In genomic region chr18:57759650-57760049, GRCh38 we compare ENCODE assay signal across 26 cellular contexts. TPM values are rescaled to one million over a fixed set of nuclear protein-coding genes. Genes with fewer than 3 reads are reported as not detected.
A peak's percentile ranks its signal among the peaks of the same experiment; 100 is the strongest.
DNase-seq lines count a peak whose midpoint lies in the region; ATAC-seq, FAIRE-seq and TF ChIP-seq lines count a peak whose summit lies in the region.
"Had no signal": no experiment of that assay in that cellular context is flagged by ENCODE, and none has a peak within 500 bp of the region (broad histone marks: within the 10 kb centered on the region; RNA-seq: fewer than 3 reads in every experiment).

No MANE protein-coding gene starts in this region.

- peak; percentile 57 for FAIRE-seq in GM12878 (lab: Jason Lieb, UNC)
- FAIRE-seq in GM12892 (lab: Jason Lieb, UNC) = no peak
- FAIRE-seq: bronchial epithelial cell had no signal

- POLR2A ChIA-PET in GM12878 (lab: Charles Lee) = interaction anchor here (0.6 kb wide), 2 partner anchors 148 to 855 kb away, joined by 3 to 4 read pairs; no protein-coding TSS in a partner anchor

- peak; percentile 81 for DNase-seq in ACHN
- peak; percentile 71 for DNase-seq in MV-4-11 (lab: John Stamatoyannopoulos, UW)
- no peak for DNase-seq in GM12878 (ENCODE audit: low read depth, low spot score)
- DNase-seq in iris pigment epithelial cell (ENCODE audit: low read depth) = peak; percentile 77
- no peak for DNase-seq in GM12892 (ENCODE audit: insufficient read length)
- no peak for DNase-seq in activated naive CD4-positive, alpha-beta T cell treated with anti-CD3 and anti-CD28 coated beads, Interleukin-2, amount 50 U/mL, for 16 hours
- DNase-seq in occipital lobe (lab: John Stamatoyannopoulos, UW) = no peak
- no peak for DNase-seq in NCI-H1436 (lab: John Stamatoyannopoulos, UW)
- DNase-seq: activated B cell treated with CpG ODN at 0.5 μM for 24 hours; activated CD4-positive, alpha-beta T cell treated with anti-CD3 and anti-CD28 coated beads, Interleukin-2, amount 50 U/mL, for 4 hours; activated effector memory CD4-positive, alpha-beta T cell treated with Interleukin-2 at 50 U/mL for 16 hours; DND-41; dorsolateral prefrontal cortex; GOT3; naive thymus-derived CD8-positive, alpha-beta T cell; NCI-H1417 treated with DMSO at 0.1 percent for 48 hours; NCI-H510A treated with DMSO at 0.1 percent for 48 hours; retina; stimulated activated naive CD4-positive, alpha-beta T cell; T-helper 9 cell had no signal

- no peak overlapping the region for H2AFZ ChIP-seq in GM12878 (ENCODE audit: control insufficient read depth, low read depth, low read length)

- H3K4me2 ChIP-seq in GM12878 (ENCODE audit: control insufficient read depth, insufficient read depth) = no peak overlapping the region
- H3K4me2 ChIP-seq: BLaER1, smooth muscle cell had no signal

- TF ChIP-seq POLR2A in GM12878 (IDR thresholded peaks at IDR 0.05; ENCODE audit: low read depth, low read length) = no peak
- TF ChIP-seq POLR2A in GM12892 (IDR thresholded peaks at IDR 0.05; ENCODE audit: low read depth, low read length) = no peak

- TF ChIP-seq RAD21 in GM12878 (IDR thresholded peaks at IDR 0.05; ENCODE audit: insufficient read depth, low read depth, low read length) = no peak

- no peak overlapping the region for H3K9ac ChIP-seq in GM12878 (ENCODE audit: control insufficient read depth, insufficient read depth, low read length)
- H3K9ac ChIP-seq: BLaER1 had no signal

- BruUV-seq in GM12878 (replicated peaks; lab: Mats Ljungman, UMichigan) = no TSS peak

- RAD21 ChIA-PET in GM12878 (lab: Charles Lee; ENCODE audit: unreplicated experiment) = no interaction called here

- no peaks in the 10 kb centered on the region for H3K79me2 ChIP-seq in GM12878 (ENCODE audit: control insufficient read depth, insufficient read depth, low read length)

- no peaks in the 10 kb centered on the region for H3K36me3 ChIP-seq in GM12878 (ENCODE audit: control insufficient read depth in 2 of 2, insufficient read depth in 2 of 2, low read length in 1 of 2)
- H3K36me3 ChIP-seq: BLaER1 had no signal

- H3K4me3 ChIP-seq in GM12878 = no peak overlapping the region
- H3K4me3 ChIP-seq: BLaER1, dorsolateral prefrontal cortex, smooth muscle cell, thoracic aorta had no signal

- intact Hi-C loops in GM12878 (cut with micrococcal nuclease; ENCODE audit: unreplicated experiment) = loop anchor here (10.0 kb wide), 1 partner anchor 125 kb away; no protein-coding TSS in a partner anchor

- SMC1A ChIA-PET in GM12878 (lab: Charles Lee; ENCODE audit: uncharacterized antibody, unreplicated experiment) = interaction anchor here (1.1 kb wide), 1 partner anchor 199 kb away, joined by 3 read pairs; no protein-coding TSS in a partner anchor

- no peaks in the 10 kb centered on the region for H3K9me3 ChIP-seq in GM12878 (replicated peaks; ENCODE audit: control insufficient read depth, insufficient read depth, low read length)
- H3K9me3 ChIP-seq: thoracic aorta had no signal

- CTCF ChIA-PET in GM12878 (lab: Yijun Ruan, JAX) = no interaction called here

- TF ChIP-seq EP300 in GM12878 (IDR thresholded peaks at IDR 0.05; ENCODE audit: borderline replicate concordance in 1 of 2, control insufficient read depth in 1 of 2, low read depth in 2 of 2, low read length in 2 of 2) = no peak

- ATAC-seq in GM12878 = no peak
- ATAC-seq: naive thymus-derived CD8-positive, alpha-beta T cell had no signal

- no peaks in the 10 kb centered on the region for H4K20me1 ChIP-seq in GM12878 (ENCODE audit: control insufficient read depth, insufficient read depth)
- H4K20me1 ChIP-seq: BLaER1 had no signal

- H3K4me1 ChIP-seq in GM12878 (ENCODE audit: control insufficient read depth, insufficient read depth, low read length) = no peaks in the 10 kb centered on the region
- H3K4me1 ChIP-seq: BLaER1 had no signal

- no peak overlapping the region for H3K27ac ChIP-seq in GM12878 (ENCODE audit: control insufficient read depth, insufficient read depth)
- H3K27ac ChIP-seq: BLaER1, dorsolateral prefrontal cortex, epithelial cell of prostate, RWPE1, thoracic aorta had no signal

- WGBS in GM12878 (ENCODE audit: insufficient coverage, insufficient replicate concordance, low lambda C conversion rate, missing lambda C conversion rate) = 55% methylated on average over 13 of the region's 13 CpGs

- H3K27me3 ChIP-seq in GM12878 (replicated peaks in 1 of 2; ENCODE audit: control insufficient read depth in 2 of 2, insufficient read depth in 2 of 2, low read length in 1 of 2) = no peaks in the 10 kb centered on the region
- H3K27me3 ChIP-seq: BLaER1, dorsolateral prefrontal cortex had no signal

- no peak for TF ChIP-seq CTCF in GM12878 (IDR thresholded peaks at IDR 0.05 in 2 of 3, conservative IDR thresholded peaks at IDR 0.05 in 1 of 3; ENCODE audit: control insufficient read depth in 2 of 3, extremely low read depth in 1 of 3, insufficient read depth in 1 of 3, low read depth in 3 of 3, low read length in 3 of 3)

- in situ Hi-C loops in ACHN (cut with HindIII; ENCODE audit: low pct_ligation_motif_present, low pct_unique_long_range_greater_than_20kb, low sequenced_read_pairs) (no loop called here), GM12878 (cut with MboI) (no loop called here)

TF ChIP-seq in GM12878, 131 proteins besides CTCF, POLR2A, EP300 and RAD21 (continues in another document):
- TF ChIP-seq ELK1 (IDR thresholded peaks at IDR 0.05; ENCODE audit: low read depth, low read length) (no peak), IKZF1 (conservative IDR thresholded peaks at IDR 0.05) (no peak), ESRRA (IDR thresholded peaks at IDR 0.05; ENCODE audit: low read length) (no peak), BHLHE40 (IDR thresholded peaks at IDR 0.05; ENCODE audit: borderline replicate concordance in 1 of 2, low read depth in 2 of 2, low read length in 1 of 2) (no peak), RAD51 (IDR thresholded peaks at IDR 0.05) (no peak), FOXK2 (IDR thresholded peaks at IDR 0.05) (no peak), BCLAF1 (IDR thresholded peaks at IDR 0.05) (no peak)

RNA-seq across cellular contexts. Expression of gene ATP8B1, which starts 43.5 kb away (rescaled TPM):
- 0.96 and 1.5 TPM in 2 replicates for total RNA-seq in GM12878 (2013; cell fraction: nucleolus; rRNA removed)
- total RNA-seq in GM12878 (2014; rRNA removed) (under 0.01 and 0.06 TPM in 2 replicates), GM12878 (2014; rRNA removed; fragmentation: Illumina TruSeq; extraction: Trizol) (0.09 and 0.18 TPM in 2 replicates), GM12878 (2021) (0.16 and 0.23 TPM in 2 replicates), occipital lobe (2.5 TPM)
- 0.13 TPM for polyA plus RNA-seq in GM12878 (2011; ENCODE audit: low read depth)
- polyA plus RNA-seq in GM12878 (2011; rRNA removed) (0.37 and 0.78 TPM in 2 replicates), GM12878 (2014; fragmentation: Illumina TruSeq; extraction: Trizol) (0.08 and 0.21 TPM in 2 replicates), GM12878 (2014; fragmentation: Nextera tagmentation; extraction: Ambion mirVana) (under 1 TPM; 0.03 to 0.05 TPM), GM12878 (2014; rRNA removed) (0.04 and 0.12 TPM in 2 replicates), GM12878 (2016; fragmentation: Nextera tagmentation; extraction: Ambion mirVana) (under 1 TPM; 0.10 to 0.36 TPM)
- polyA plus RNA-seq in GM12878 (2011; cell fraction: cytosol; rRNA removed) = 0.31 and 0.38 TPM in 2 replicates
- 0.44 and 0.72 TPM in 2 replicates for polyA plus RNA-seq in GM12878 (2011; cell fraction: nucleus; rRNA removed)
- polyA plus RNA-seq in GM12878 (2012) = 0.43 and 0.48 TPM in 2 replicates
- 0.72 and 2.6 TPM in 2 replicates for polyA minus RNA-seq in GM12878 (2011; rRNA and poly(A)+ RNA removed)
- 1.7 TPM in 1 of 2 replicates, not detected in the other for polyA minus RNA-seq in GM12878 (2011; cell fraction: cytosol; rRNA and poly(A)+ RNA removed)
- 0.12 and 0.57 TPM in 2 replicates for polyA minus RNA-seq in GM12878 (2011; cell fraction: nucleus; rRNA and poly(A)+ RNA removed)
- polyA plus RNA-seq in GM12892 (2012; ENCODE audit: missing spikeins) = 0.15 TPM
- polyA plus RNA-seq: naive thymus-derived CD8-positive, alpha-beta T cell had no signal

Comparison
In these comparisons a context has a peak if more than half of its experiments do, and no peak if none do; other contexts are left out.
1. DNase-seq: peak in ACHN (single experiment), MV-4-11 (single experiment) and iris pigment epithelial cell (single experiment); none in GM12878 (single experiment), GM12892 (single experiment), activated naive CD4-positive, alpha-beta T cell treated with anti-CD3 and anti-CD28 coated beads, Interleukin-2, amount 50 U/mL, for 16 hours (single experiment), occipital lobe (single experiment) and NCI-H1436 (single experiment).